In the genomic region with DNA sequence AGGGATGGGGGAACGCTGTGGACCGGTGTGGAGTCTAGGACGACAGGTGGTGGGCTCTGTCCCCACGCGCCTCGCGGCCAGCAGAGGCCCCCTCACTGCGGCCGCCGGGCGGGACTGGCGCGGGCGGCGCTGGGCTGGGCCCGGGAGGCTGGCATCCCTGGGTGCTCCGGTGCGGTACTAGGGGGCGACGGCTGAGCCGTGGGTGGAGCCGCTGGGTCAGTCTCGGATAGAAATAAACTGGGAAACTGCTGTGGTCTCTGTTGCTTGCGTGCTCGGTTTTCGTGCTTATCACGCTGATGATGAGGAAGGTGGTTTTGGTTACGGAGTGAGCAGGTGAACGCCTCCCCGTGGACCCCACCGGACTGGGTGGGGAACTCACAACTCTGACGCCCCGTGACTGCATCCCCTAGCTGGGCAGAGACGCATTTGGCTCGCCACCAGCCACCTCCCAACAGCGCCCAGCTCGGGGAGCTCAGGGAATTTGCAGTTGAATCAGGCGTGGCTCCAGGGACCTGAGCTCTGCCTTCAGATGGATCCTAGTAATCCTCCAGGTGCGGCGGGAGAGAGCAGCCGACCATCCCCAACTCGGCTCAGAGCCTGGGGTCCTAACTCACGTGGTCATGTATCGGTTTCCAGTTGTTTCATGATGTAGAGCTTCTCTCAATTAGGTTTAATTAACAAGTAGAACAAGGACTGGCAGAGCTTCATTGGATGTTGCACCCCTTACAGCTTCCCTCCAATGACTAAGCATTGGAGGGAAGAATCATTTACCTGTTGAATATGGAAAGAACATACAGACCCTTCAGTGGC, we compare ENCODE assay signal across 9 cellular contexts. TPM values are rescaled to one million over a fixed set of nuclear protein-coding genes. Genes with fewer than 3 reads are reported as not detected.
DNase-seq lines count a peak whose midpoint lies in the region; ATAC-seq, FAIRE-seq and TF ChIP-seq lines count a peak whose summit lies in the region.
"Had no signal": no experiment of that assay in that cellular context is flagged by ENCODE, and none has a peak within 500 bp of the region (broad histone marks: within the 10 kb centered on the region; RNA-seq: fewer than 3 reads in every experiment).

No MANE protein-coding gene starts in this region.

- no peaks in the 10 kb centered on the region for H3K36me3 ChIP-seq in breast epithelium
- H3K36me3 ChIP-seq in kidney (ENCODE audit: control insufficient read depth in 1 of 2, insufficient read depth in 2 of 2, low read length in 2 of 2) = no peaks in the 10 kb centered on the region

- H3K27ac Mint-ChIP-seq in stimulated activated naive B cell treated with anti-CD40 and anti-IgM and Interleukin-4, amounts not matched to agents 10 μg/mL and 1 μg/mL and 100 μg/mL, for 72 hours = no peak overlapping the region

- H3K9me3 ChIP-seq in breast epithelium (no peaks in the 10 kb centered on the region), kidney (ENCODE audit: control insufficient read depth in 1 of 2, low read length in 2 of 2) (no peaks in the 10 kb centered on the region)

- intact Hi-C loops in breast epithelium (cut with DNase I; ENCODE audit: low total_unique reads) (no loop called here), kidney (cut with DNase I) (no loop called here)

- no peak overlapping the region for H3K9ac ChIP-seq in kidney (ENCODE audit: low read length in 2 of 2)

- H3K4me3 Mint-ChIP-seq in stimulated activated naive B cell treated with anti-CD40 and anti-IgM and Interleukin-4, amounts not matched to agents 10 μg/mL and 1 μg/mL and 100 μg/mL, for 72 hours = peak overlapping the region; percentile 61 to 69

- no peak for TF ChIP-seq POLR2A in breast epithelium (IDR thresholded peaks at IDR 0.05)

- H3K27me3 ChIP-seq in breast epithelium = peaks cover 0 to 4% of the 10 kb centered on the region in 2 donors

- DNase-seq in DMS 273 (lab: John Stamatoyannopoulos, UW; ENCODE audit: unreplicated experiment) (peak; percentile 73), DMS 273 treated with DMSO at 0.1 percent for 48 hours (lab: John Stamatoyannopoulos, UW) (no peak), NCI-H345 treated with DMSO at 0.1 percent for 48 hours (lab: John Stamatoyannopoulos, UW; ENCODE audit: unreplicated experiment) (peak; percentile 54), breast epithelium (ENCODE audit: low spot score in 2 of 2) (peak in 1 of 2 donors; percentile 52), kidney (peak; percentile 54)
- DNase-seq in stimulated activated naive B cell treated with anti-CD40 and anti-IgM and Interleukin-4, amounts not matched to agents 10 μg/mL and 1 μg/mL and 100 μg/mL, for 72 hours = peak; percentile 3

- no peak for FAIRE-seq in kidney (lab: Jason Lieb, UNC)

- H3K9me3 Mint-ChIP-seq in stimulated activated naive B cell treated with anti-CD40 and anti-IgM and Interleukin-4, amounts not matched to agents 10 μg/mL and 1 μg/mL and 100 μg/mL, for 72 hours = no peaks in the 10 kb centered on the region

- peak overlapping the region; percentile 28 to 67 (median 45) for H3K4me3 ChIP-seq in breast epithelium
- peak overlapping the region; percentile 58 to 61 for H3K4me3 ChIP-seq in kidney (ENCODE audit: low read length in 2 of 2)

- no peak overlapping the region for H3K27ac ChIP-seq in breast epithelium
- no peak overlapping the region for H3K27ac ChIP-seq in kidney (ENCODE audit: low read depth in 2 of 2, low read length in 2 of 2)
- H3K27ac ChIP-seq: 22Rv1 had no signal

- H3K4me1 ChIP-seq in breast epithelium (peaks cover 0 to 5% of the 10 kb centered on the region in 2 donors), kidney (ENCODE audit: control insufficient read depth in 1 of 2, insufficient read depth in 1 of 2, low read depth in 1 of 2, low read length in 2 of 2) (peaks cover 0 to 8% of the 10 kb centered on the region in 2 donors)

- peaks cover 0 to 5% of the 10 kb centered on the region in 2 donors for H3K36me3 Mint-ChIP-seq in stimulated activated naive B cell treated with anti-CD40 and anti-IgM and Interleukin-4, amounts not matched to agents 10 μg/mL and 1 μg/mL and 100 μg/mL, for 72 hours

- H3K4me1 Mint-ChIP-seq in stimulated activated naive B cell treated with anti-CD40 and anti-IgM and Interleukin-4, amounts not matched to agents 10 μg/mL and 1 μg/mL and 100 μg/mL, for 72 hours = peaks cover 1 to 14% of the 10 kb centered on the region in 2 donors

- ATAC-seq in stimulated activated naive B cell treated with anti-CD40 and anti-IgM and Interleukin-4, amounts not matched to agents 10 μg/mL and 1 μg/mL and 100 μg/mL, for 72 hours (replicated peaks) = peak; percentile 56 to 58
- ATAC-seq in HG02798 (IDR thresholded peaks at IDR 0.05; ENCODE audit: poor library complexity, unreplicated experiment) = no peak
- no peak for ATAC-seq in GM21381 (IDR thresholded peaks at IDR 0.05; ENCODE audit: unreplicated experiment)

- no peak for TF ChIP-seq CTCF in breast epithelium (IDR thresholded peaks at IDR 0.05)
- TF ChIP-seq CTCF in kidney (IDR thresholded peaks at IDR 0.05; ENCODE audit: borderline replicate concordance, extremely low read depth, insufficient read depth) = no peak

- peaks cover 36 to 41% of the 10 kb centered on the region in 2 donors for H3K27me3 Mint-ChIP-seq in stimulated activated naive B cell treated with anti-CD40 and anti-IgM and Interleukin-4, amounts not matched to agents 10 μg/mL and 1 μg/mL and 100 μg/mL, for 72 hours

RNA-seq across cellular contexts. Expression of a gene that starts 32.1 kb away (rescaled TPM):
- total RNA-seq in breast epithelium = 10 to 100 TPM; 10.2 to 35.4 (median 22.9) TPM
- 10.8 TPM for total RNA-seq in kidney
- 12.8 TPM for polyA plus RNA-seq in kidney (ENCODE audit: insufficient read depth, low read depth, low replicate concordance)

RNA-seq across cellular contexts. Expression of a gene that starts 38.4 kb away (rescaled TPM):
- total RNA-seq in breast epithelium = not detected
- 0.60 TPM for total RNA-seq in kidney
- polyA plus RNA-seq in kidney (ENCODE audit: insufficient read depth, low read depth, low replicate concordance) = not detected

Comparison
In these comparisons a context has a peak if more than half of its experiments do, and no peak if none do; other contexts are left out.
1. ATAC-seq: peak in stimulated activated naive B cell treated with anti-CD40 and anti-IgM and Interleukin-4, amounts not matched to agents 10 μg/mL and 1 μg/mL and 100 μg/mL, for 72 hours (2 of 2); none in HG02798 (single experiment) and GM21381 (single experiment).